21 cellular contexts compared by ENCODE assay signal in the genomic region with DNA sequence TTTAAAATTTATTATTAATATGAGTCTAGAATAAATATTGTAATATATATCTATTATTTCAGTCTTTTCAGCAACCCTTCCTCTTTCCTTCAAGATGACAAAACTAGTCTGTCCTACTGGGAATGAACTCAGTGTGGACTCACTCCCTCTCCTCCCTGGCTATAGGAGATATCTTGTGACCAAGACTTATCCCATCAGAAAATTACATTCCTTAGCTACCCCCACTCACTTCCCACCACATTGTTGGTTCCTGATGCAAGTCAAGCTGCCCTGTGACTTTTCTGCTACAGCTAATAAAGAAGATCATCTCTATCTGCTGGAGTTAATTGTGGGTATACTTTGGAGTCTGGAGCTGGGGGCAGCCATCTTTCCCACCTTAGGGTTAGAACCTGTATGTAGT. TPM values are rescaled to one million over a fixed set of nuclear protein-coding genes. Genes with fewer than 3 reads are reported as not detected.
DNase-seq lines count a peak whose midpoint lies in the region; ATAC-seq and TF ChIP-seq lines count a peak whose summit lies in the region.
"Had no signal": no experiment of that assay in that cellular context is flagged by ENCODE, and none has a peak within 500 bp of the region (broad histone marks: within the 10 kb centered on the region; RNA-seq: fewer than 3 reads in every experiment).

No MANE protein-coding gene starts in this region.

- TF ChIP-seq CTCF in HEK293 (tag by site-specific recombination; IDR thresholded peaks at IDR 0.05) (no peak), mesothelial cell of epicardium (IDR thresholded peaks at IDR 0.05; ENCODE audit: unreplicated experiment) (no peak), dorsolateral prefrontal cortex (IDR thresholded peaks at IDR 0.05 in 54 of 56, conservative IDR thresholded peaks at IDR 0.05 in 2 of 56; ENCODE audit: low read depth in 1 of 56, partially characterized antibody in 56 of 56) (no peak)

- H3K4me1 Mint-ChIP-seq in mesothelial cell of epicardium = peaks cover 6% of the 10 kb centered on the region

- no peak overlapping the region for H3K4me3 ChIP-seq in HEK293 (ENCODE audit: low read depth, low read length)
- H3K4me3 ChIP-seq in dorsolateral prefrontal cortex = no peak overlapping the region
- H3K4me3 ChIP-seq: GM12878, HAP-1 had no signal

- intact Hi-C loops in dorsolateral prefrontal cortex (cut with DNase I) = no loop called here

- H3K4me1 ChIP-seq in HEK293 (ENCODE audit: control insufficient read depth, insufficient read depth, low read length) = no peaks in the 10 kb centered on the region
- H3K4me1 ChIP-seq: BE2C had no signal

- H3K4me3 Mint-ChIP-seq in mesothelial cell of epicardium = no peak overlapping the region
- H3K4me3 Mint-ChIP-seq: CD4-positive, CD25-positive, alpha-beta regulatory T cell had no signal

- no peaks in the 10 kb centered on the region for H3K36me3 Mint-ChIP-seq in mesothelial cell of epicardium
- H3K36me3 Mint-ChIP-seq: CD4-positive, CD25-positive, alpha-beta regulatory T cell had no signal

- H3K27ac ChIP-seq in HEK293 (ENCODE audit: extremely low read depth, low read depth, low read length) (no peak overlapping the region), dorsolateral prefrontal cortex (no peak overlapping the region)
- H3K27ac ChIP-seq: RWPE1 had no signal

- DNase-seq in EL = peak; percentile 6
- DNase-seq in amniotic epithelial cell (ENCODE audit: low read depth) = peak; percentile 54
- DNase-seq in mesothelial cell of epicardium (ENCODE audit: low spot score in 2 of 2, unreplicated experiment in 2 of 2) = no peak
- DNase-seq in dorsolateral prefrontal cortex = no peak
- DNase-seq in hypothalamus (lab: John Stamatoyannopoulos, UW) = no peak
- no peak for DNase-seq in stimulated activated CD4-positive, alpha-beta T cell treated with anti-CD3 and anti-CD28 coated beads, Interleukin-15, amount 100 ng/mL, for 24 hours
- DNase-seq: BE2C; CD4-positive, CD25-positive, alpha-beta regulatory T cell; COR-L47; DMS 273 treated with DMSO at 0.1 percent for 48 hours; GF-D8; KBM-7; NCI-H1694 treated with DMSO at 0.1 percent for 48 hours; NCI-H2107; NCI-H2227 treated with DMSO at 0.1 percent for 48 hours; NCI-H524 had no signal

- POLR2A ChIA-PET in HEK293 (lab: Yijun Ruan, JAX) = no interaction called here

- no peaks in the 10 kb centered on the region for H3K27me3 Mint-ChIP-seq in mesothelial cell of epicardium (ENCODE audit: low read depth)

- no peaks in the 10 kb centered on the region for H3K9me3 ChIP-seq in HEK293 (ENCODE audit: control insufficient read depth, insufficient read depth, low read depth, low read length)
- H3K9me3 ChIP-seq: BE2C, HAP-1 had no signal

- peaks cover 4% of the 10 kb centered on the region for H3K9me3 Mint-ChIP-seq in mesothelial cell of epicardium

- ATAC-seq in HG03457 (IDR thresholded peaks at IDR 0.05; ENCODE audit: unreplicated experiment) = no peak
- ATAC-seq: GM12878 had no signal

- no peaks in the 10 kb centered on the region for H3K36me3 ChIP-seq in HEK293 (ENCODE audit: control insufficient read depth in 2 of 2, insufficient read depth in 1 of 2, low read length in 2 of 2)
- H3K36me3 ChIP-seq: BE2C, HAP-1 had no signal

- CTCF ChIA-PET in HEK293 (lab: Yijun Ruan, JAX) = no interaction called here

- no peaks in the 10 kb centered on the region for H3K27me3 ChIP-seq in dorsolateral prefrontal cortex
- H3K27me3 ChIP-seq: BE2C had no signal

- peak overlapping the region; percentile 70 for H3K27ac Mint-ChIP-seq in mesothelial cell of epicardium
- H3K27ac Mint-ChIP-seq: CD4-positive, CD25-positive, alpha-beta regulatory T cell had no signal

TF ChIP-seq in HEK293, 187 proteins besides CTCF, POLR2A, EP300 and RAD21:
- TF ChIP-seq ZNF621 (tag by site-specific recombination; IDR thresholded peaks at IDR 0.05) (no peak), FEZF1 (tag by site-specific recombination; IDR thresholded peaks at IDR 0.05) (no peak), ZNF558 (tag by site-specific recombination; IDR thresholded peaks at IDR 0.05) (no peak), ZFHX2 (tag by site-specific recombination; conservative IDR thresholded peaks at IDR 0.05) (peak; percentile 35), ZNF146 (tag by site-specific recombination; IDR thresholded peaks at IDR 0.05) (no peak), RBAK (tag by site-specific recombination; IDR thresholded peaks at IDR 0.05) (no peak), EGR2 (tag by site-specific recombination; IDR thresholded peaks at IDR 0.05; ENCODE audit: low read depth) (peak; percentile 38; the same call in 1 of the 2 replicates)

RNA-seq across cellular contexts. Expression of a gene that starts 28.0 kb away (rescaled TPM):
- 44.6 to 51.4 TPM (median 50.0 TPM) in 3 replicates for total RNA-seq in mesothelial cell of epicardium
- 10 to 100 TPM; 12.0 to 32.9 (median 20.8) TPM for total RNA-seq in dorsolateral prefrontal cortex

RNA-seq across cellular contexts. Expression of a gene that starts 38.1 kb away (rescaled TPM):
- total RNA-seq in mesothelial cell of epicardium (58.2 to 63.4 TPM (median 63.4 TPM) in 3 replicates), dorsolateral prefrontal cortex (100 to 1,000 TPM in 4 of 120 experiments, 10 to 100 TPM in 116; 36.8 to 106 (median 81.0) TPM)

Comparison
In these comparisons a context has a peak if more than half of its experiments do, and no peak if none do; other contexts are left out.
1. DNase-seq: peak in EL (single experiment) and amniotic epithelial cell (single experiment); none in mesothelial cell of epicardium (0 of 2), dorsolateral prefrontal cortex (0 of 10), hypothalamus (0 of 51) and stimulated activated CD4-positive, alpha-beta T cell treated with anti-CD3 and anti-CD28 coated beads, Interleukin-15, amount 100 ng/mL, for 24 hours (single experiment).